ENCODE assay signal across 11 cellular contexts in the genomic region with DNA sequence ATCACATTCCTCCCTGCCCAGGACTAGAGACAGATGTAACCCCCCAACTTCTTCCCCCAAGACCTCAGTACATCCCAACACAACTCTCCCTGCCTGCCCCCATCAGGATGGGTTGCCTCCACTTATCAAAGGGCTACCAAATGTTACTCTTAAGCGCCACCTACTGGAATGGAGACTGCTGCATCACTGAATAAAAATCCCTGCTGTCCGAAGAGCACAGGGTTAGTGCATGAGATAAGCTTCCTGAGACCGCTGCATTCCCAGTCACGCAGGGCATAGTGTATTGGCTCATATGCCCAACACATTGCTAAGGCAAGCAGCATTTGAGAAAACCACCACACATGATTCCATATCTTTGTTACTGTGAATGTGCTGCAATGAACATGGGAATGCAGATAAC.
A peak's percentile ranks its signal among the peaks of the same experiment; 100 is the strongest.
DNase-seq lines count a peak whose midpoint lies in the region; ATAC-seq and TF ChIP-seq lines count a peak whose summit lies in the region.
"Had no signal": no experiment of that assay in that cellular context is flagged by ENCODE, and none has a peak within 500 bp of the region (broad histone marks: within the 10 kb centered on the region; RNA-seq: fewer than 3 reads in every experiment).

No MANE protein-coding gene starts in this region.

- H3K4me3 ChIP-seq in GM06990 (replicated peaks; ENCODE audit: low read depth, low read length) (no peak overlapping the region), kidney epithelial cell (ENCODE audit: low read depth, low read length) (no peak overlapping the region)
- H3K4me3 ChIP-seq: SJSA1 had no signal

- H3K36me3 Mint-ChIP-seq in activated CD4-positive, alpha-beta T cell treated with anti-CD3 and anti-CD28 coated beads for 36 hours (ENCODE audit: low read depth), result no peaks in the 10 kb centered on the region
- H3K36me3 Mint-ChIP-seq: stimulated activated naive B cell treated with anti-CD40 and anti-IgM and Interleukin-4, amounts not matched to agents 10 μg/mL and 1 μg/mL and 100 μg/mL, for 72 hours had no signal

- DNase-seq in GM06990 (ENCODE audit: extremely low read depth, insufficient read length) (no peak), SK-N-DZ (ENCODE audit: low spot score) (peak; percentile 11), kidney epithelial cell (ENCODE audit: low read depth) (no peak), sciatic nerve (ENCODE audit: low spot score) (no peak)
- DNase-seq in activated CD4-positive, alpha-beta T cell treated with anti-CD3 and anti-CD28 coated beads for 36 hours, result no peak
- DNase-seq in stimulated activated CD4-positive, alpha-beta T cell treated with anti-CD3 and anti-CD28 coated beads, Interleukin-4, amount 100 ng/mL, for 1 hour, result no peak
- DNase-seq: amygdala; stimulated activated naive B cell treated with anti-CD40 and anti-IgM and Interleukin-4, amounts not matched to agents 10 μg/mL and 1 μg/mL and 100 μg/mL, for 72 hours had no signal

- POLR2A ChIA-PET in activated CD4-positive, alpha-beta T cell treated with anti-CD3 and anti-CD28 coated beads for 36 hours (lab: Charles Lee), result no interaction called here

- H3K27me3 ChIP-seq in GM06990 (replicated peaks; ENCODE audit: control insufficient read depth, insufficient read depth, low read length) (no peaks in the 10 kb centered on the region), kidney epithelial cell (ENCODE audit: control insufficient read depth, insufficient read depth, low read length) (no peaks in the 10 kb centered on the region)
- H3K27me3 ChIP-seq: SJSA1 had no signal

- H3K4me1 Mint-ChIP-seq in activated CD4-positive, alpha-beta T cell treated with anti-CD3 and anti-CD28 coated beads for 36 hours, result no peaks in the 10 kb centered on the region
- H3K4me1 Mint-ChIP-seq: stimulated activated naive B cell treated with anti-CD40 and anti-IgM and Interleukin-4, amounts not matched to agents 10 μg/mL and 1 μg/mL and 100 μg/mL, for 72 hours had no signal

- ATAC-seq in HG02610 (IDR thresholded peaks at IDR 0.05; ENCODE audit: unreplicated experiment) (peak; percentile 44), GM18520 (IDR thresholded peaks at IDR 0.05; ENCODE audit: unreplicated experiment) (no peak), sciatic nerve (no peak)
- ATAC-seq in activated CD4-positive, alpha-beta T cell treated with anti-CD3 and anti-CD28 coated beads for 36 hours, result no peak

- H3K27me3 Mint-ChIP-seq in activated CD4-positive, alpha-beta T cell treated with anti-CD3 and anti-CD28 coated beads for 36 hours, result no peaks in the 10 kb centered on the region
- H3K27me3 Mint-ChIP-seq: stimulated activated naive B cell treated with anti-CD40 and anti-IgM and Interleukin-4, amounts not matched to agents 10 μg/mL and 1 μg/mL and 100 μg/mL, for 72 hours had no signal

- no peak overlapping the region for H3K4me3 Mint-ChIP-seq in activated CD4-positive, alpha-beta T cell treated with anti-CD3 and anti-CD28 coated beads for 36 hours
- H3K4me3 Mint-ChIP-seq: stimulated activated naive B cell treated with anti-CD40 and anti-IgM and Interleukin-4, amounts not matched to agents 10 μg/mL and 1 μg/mL and 100 μg/mL, for 72 hours had no signal

- TF ChIP-seq CTCF in GM06990 (IDR thresholded peaks at IDR 0.05; ENCODE audit: insufficient read depth, low read length, poor library complexity, severe bottlenecking) (peak; percentile 40), kidney epithelial cell (IDR thresholded peaks at IDR 0.05; ENCODE audit: insufficient read depth, low read length, poor library complexity, severe bottlenecking) (peak; percentile 27)

- intact Hi-C loops in sciatic nerve (cut with DNase I), result no loop called here
- intact Hi-C loops in activated CD4-positive, alpha-beta T cell treated with anti-CD3 and anti-CD28 coated beads for 36 hours (cut with DNase I, micrococcal nuclease), result loop anchor here (2.0 to 10.0 kb wide), 3 partner anchors 56 to 136 kb away; no protein-coding TSS in a partner anchor

- H3K9me3 Mint-ChIP-seq in activated CD4-positive, alpha-beta T cell treated with anti-CD3 and anti-CD28 coated beads for 36 hours (ENCODE audit: low read depth), result no peaks in the 10 kb centered on the region
- H3K9me3 Mint-ChIP-seq: stimulated activated naive B cell treated with anti-CD40 and anti-IgM and Interleukin-4, amounts not matched to agents 10 μg/mL and 1 μg/mL and 100 μg/mL, for 72 hours had no signal

- H3K36me3 ChIP-seq in GM06990 (ENCODE audit: control insufficient read depth, insufficient read depth, low read length) (no peaks in the 10 kb centered on the region), kidney epithelial cell (ENCODE audit: control insufficient read depth, insufficient read depth, low read length) (no peaks in the 10 kb centered on the region)
- H3K36me3 ChIP-seq: SJSA1 had no signal

- CTCF ChIA-PET in activated CD4-positive, alpha-beta T cell treated with anti-CD3 and anti-CD28 coated beads for 36 hours (lab: Charles Lee), result no interaction called here

- no peak overlapping the region for H3K27ac Mint-ChIP-seq in activated CD4-positive, alpha-beta T cell treated with anti-CD3 and anti-CD28 coated beads for 36 hours
- H3K27ac Mint-ChIP-seq: stimulated activated naive B cell treated with anti-CD40 and anti-IgM and Interleukin-4, amounts not matched to agents 10 μg/mL and 1 μg/mL and 100 μg/mL, for 72 hours had no signal
